ENCODE assay signal across 8 cellular contexts in the genomic region with DNA sequence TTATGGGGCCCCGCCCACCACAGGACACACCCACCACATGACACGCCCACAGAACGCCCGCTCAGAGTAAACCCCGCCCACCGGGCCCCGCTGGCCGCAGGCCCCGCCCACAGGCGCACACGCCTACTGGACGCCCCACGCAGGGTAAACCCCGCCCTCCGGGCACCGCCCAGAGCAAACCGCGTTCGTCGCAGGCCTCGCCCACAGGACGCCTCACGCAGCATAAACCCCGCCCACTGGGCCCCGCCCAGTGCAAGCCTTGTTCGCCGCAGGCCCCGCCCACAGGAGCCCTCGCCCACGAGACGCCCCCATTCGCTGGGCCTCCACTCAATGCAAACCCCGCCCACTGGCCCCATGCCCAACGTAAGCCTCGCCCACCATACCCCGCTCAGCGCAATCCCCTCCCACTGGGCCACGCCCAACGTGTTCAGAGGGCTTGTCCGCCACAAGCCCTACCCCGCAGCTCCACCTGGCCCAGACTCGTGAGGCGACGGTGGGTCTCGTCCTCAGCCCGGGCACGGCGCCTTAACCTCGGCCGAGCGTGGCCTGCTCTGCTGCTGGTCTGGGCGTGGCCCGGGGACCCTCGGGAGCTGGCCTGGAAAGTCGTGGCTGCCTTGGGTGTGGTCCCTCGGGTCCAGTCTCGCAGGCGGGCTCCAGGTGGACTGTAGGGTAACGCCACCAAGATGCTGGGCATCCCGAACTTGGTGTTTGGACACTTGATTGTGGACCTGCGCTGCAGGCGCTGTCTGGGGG. TPM values are rescaled to one million over a fixed set of nuclear protein-coding genes. Genes with fewer than 3 reads are reported as not detected.
DNase-seq lines count a peak whose midpoint lies in the region; ATAC-seq and TF ChIP-seq lines count a peak whose summit lies in the region.

No MANE protein-coding gene starts in this region.

- intact Hi-C loops in CD4-positive, alpha-beta memory T cell (cut with micrococcal nuclease), result loop anchor here (1.0 kb wide), 2 partner anchors 10 to 286 kb away; no protein-coding TSS in a partner anchor
- intact Hi-C loops in activated CD8-positive, alpha-beta T cell treated with anti-CD3 and anti-CD28 coated beads for 36 hours (cut with micrococcal nuclease), result no loop called here

- peaks cover 0 to 1% of the 10 kb centered on the region in 2 donors for H3K27me3 Mint-ChIP-seq in CD4-positive, alpha-beta memory T cell
- no peaks in the 10 kb centered on the region for H3K27me3 Mint-ChIP-seq in activated CD8-positive, alpha-beta T cell treated with anti-CD3 and anti-CD28 coated beads for 36 hours

- ATAC-seq in GM19452 (IDR thresholded peaks at IDR 0.05; ENCODE audit: unreplicated experiment), result peak; percentile 81
- peak; percentile 77 for ATAC-seq in HG03571 (IDR thresholded peaks at IDR 0.05; ENCODE audit: unreplicated experiment)
- ATAC-seq in activated CD8-positive, alpha-beta T cell treated with anti-CD3 and anti-CD28 coated beads for 36 hours, result peak; percentile 94

- H3K27ac ChIP-seq in CD4-positive, alpha-beta memory T cell (ENCODE audit: low read depth, low read length), result peak overlapping the region; percentile 36

- H3K27ac Mint-ChIP-seq in CD4-positive, alpha-beta memory T cell, result peak overlapping the region; percentile 78 to 96 (median 88)
- no peak overlapping the region for H3K27ac Mint-ChIP-seq in activated CD8-positive, alpha-beta T cell treated with anti-CD3 and anti-CD28 coated beads for 36 hours

- TF ChIP-seq CTCF in activated CD8-positive, alpha-beta T cell treated with anti-CD3 and anti-CD28 coated beads for 36 hours (IDR thresholded peaks at IDR 0.05), result no peak

- DNase-seq in CD4-positive, alpha-beta memory T cell, result peak; percentile 99 to 100 (median 100)
- DNase-seq in NCI-H82 treated with DMSO at 0.1 percent for 48 hours (lab: John Stamatoyannopoulos, UW; ENCODE audit: unreplicated experiment) (peak; percentile 93), lung microvascular endothelial cell (ENCODE audit: low read depth in 2 of 2) (peak; percentile 97 to 99)
- peak; percentile 99 for DNase-seq in activated CD8-positive, alpha-beta T cell treated with anti-CD3 and anti-CD28 coated beads for 36 hours
- DNase-seq in effector CD4-positive, alpha-beta T cell, result peak; percentile 100
- peak; percentile 98 to 100 (median 99) for DNase-seq in stimulated activated CD4-positive, alpha-beta T cell treated with anti-CD3 and anti-CD28 coated beads, TNF-alpha, amount 100 ng/mL, for 4 hours (ENCODE audit: low read depth in 3 of 3)

- H3K4me1 Mint-ChIP-seq in CD4-positive, alpha-beta memory T cell, result peaks cover 1 to 15% (median 6%) of the 10 kb centered on the region in 4 donors
- peaks cover 3% of the 10 kb centered on the region for H3K4me1 Mint-ChIP-seq in activated CD8-positive, alpha-beta T cell treated with anti-CD3 and anti-CD28 coated beads for 36 hours (ENCODE audit: low read depth)

- H3K4me1 ChIP-seq in CD4-positive, alpha-beta memory T cell (ENCODE audit: insufficient read depth, low read length), result peaks cover 17% of the 10 kb centered on the region

- H3K4me3 Mint-ChIP-seq in CD4-positive, alpha-beta memory T cell, result peak overlapping the region; percentile 24 to 81 (median 68)
- peak overlapping the region; percentile 53 for H3K4me3 Mint-ChIP-seq in activated CD8-positive, alpha-beta T cell treated with anti-CD3 and anti-CD28 coated beads for 36 hours

- H3K9me3 ChIP-seq in CD4-positive, alpha-beta memory T cell (ENCODE audit: control insufficient read depth in 1 of 2, low read length in 2 of 2), result no peaks in the 10 kb centered on the region

- H3K27me3 ChIP-seq in CD4-positive, alpha-beta memory T cell (ENCODE audit: insufficient read depth, low read length), result no peaks in the 10 kb centered on the region

- H3K36me3 ChIP-seq in CD4-positive, alpha-beta memory T cell (ENCODE audit: insufficient read depth, low read length), result no peaks in the 10 kb centered on the region

- H3K36me3 Mint-ChIP-seq in CD4-positive, alpha-beta memory T cell, result no peaks in the 10 kb centered on the region
- no peaks in the 10 kb centered on the region for H3K36me3 Mint-ChIP-seq in activated CD8-positive, alpha-beta T cell treated with anti-CD3 and anti-CD28 coated beads for 36 hours (ENCODE audit: low read depth)

- CTCF ChIA-PET in CD4-positive, alpha-beta memory T cell (lab: Charles Lee; ENCODE audit: partially characterized antibody), result no interaction called here
- CTCF ChIA-PET in activated CD8-positive, alpha-beta T cell treated with anti-CD3 and anti-CD28 coated beads for 36 hours (lab: Charles Lee), result interaction anchor here (0.7 to 2.8 kb wide), 2 partner anchors 10 to 126 kb away, joined by 3 to 9 read pairs; no protein-coding TSS in a partner anchor

- peak overlapping the region in 1 of 2 donors; percentile 68 for H3K4me3 ChIP-seq in CD4-positive, alpha-beta memory T cell (ENCODE audit: low read length in 2 of 2)

- POLR2A ChIA-PET in CD4-positive, alpha-beta memory T cell (lab: Charles Lee; ENCODE audit: partially characterized antibody), result interaction anchor here (1.5 kb wide), 1 partner anchor 140 kb away, joined by 3 read pairs; no protein-coding TSS in a partner anchor
- POLR2A ChIA-PET in activated CD8-positive, alpha-beta T cell treated with anti-CD3 and anti-CD28 coated beads for 36 hours (lab: Charles Lee), result no interaction called here

- H3K9me3 Mint-ChIP-seq in CD4-positive, alpha-beta memory T cell, result no peaks in the 10 kb centered on the region
- no peaks in the 10 kb centered on the region for H3K9me3 Mint-ChIP-seq in activated CD8-positive, alpha-beta T cell treated with anti-CD3 and anti-CD28 coated beads for 36 hours

RNA-seq across cellular contexts. Expression of a gene that starts 0.4 kb away (rescaled TPM):
- total RNA-seq in CD4-positive, alpha-beta memory T cell, result under 1 TPM in 1 of 2 experiments, not detected in 1; 0.55 TPM
- not detected for polyA plus RNA-seq in CD4-positive, alpha-beta memory T cell
- total RNA-seq in activated CD8-positive, alpha-beta T cell treated with anti-CD3 and anti-CD28 coated beads for 36 hours, result 1 to 10 TPM; 2.1 to 2.2 TPM
- under 0.01 and 0.20 TPM in 2 replicates for total RNA-seq in lung microvascular endothelial cell

RNA-seq across cellular contexts. Expression of a gene that starts 4.4 kb away (rescaled TPM):
- under 1 TPM; 0.44 to 0.78 TPM for total RNA-seq in CD4-positive, alpha-beta memory T cell
- not detected for polyA plus RNA-seq in CD4-positive, alpha-beta memory T cell
- total RNA-seq in activated CD8-positive, alpha-beta T cell treated with anti-CD3 and anti-CD28 coated beads for 36 hours, result under 1 TPM; 0.47 to 0.76 TPM
- not detected in 2 replicates for total RNA-seq in lung microvascular endothelial cell

RNA-seq across cellular contexts. Expression of a gene that starts 28.6 kb away (rescaled TPM):
- total RNA-seq in CD4-positive, alpha-beta memory T cell, result 100 to 1,000 TPM; 257 to 276 TPM
- polyA plus RNA-seq in CD4-positive, alpha-beta memory T cell, result 100 to 1,000 TPM in 1 of 2 donors, 10 to 100 TPM in 1; 70.9 to 137 TPM
- 100 to 1,000 TPM; 318 to 330 TPM for total RNA-seq in activated CD8-positive, alpha-beta T cell treated with anti-CD3 and anti-CD28 coated beads for 36 hours
- total RNA-seq in lung microvascular endothelial cell, result 72.4 and 93.5 TPM in 2 replicates
